In the genomic region with DNA sequence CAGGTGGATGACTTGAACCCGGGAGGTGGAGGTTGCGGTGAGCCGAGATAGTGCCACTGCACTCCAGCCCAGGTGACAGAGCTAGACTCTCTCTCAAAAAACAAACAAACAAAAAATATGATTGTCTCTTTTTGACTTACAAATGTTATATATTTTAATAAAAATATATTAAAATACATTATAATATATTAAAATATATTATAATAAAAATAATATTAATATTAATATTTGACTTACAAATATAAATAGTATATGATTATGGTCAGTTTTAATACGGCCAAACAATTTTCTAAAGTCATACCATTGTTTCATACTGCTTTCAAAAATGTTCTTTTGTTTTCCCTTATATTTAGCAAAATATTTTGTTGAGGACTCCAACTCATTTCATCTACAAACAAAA, we compare ENCODE assay signal across 27 cellular contexts.
"Had no signal": no experiment of that assay in that cellular context is flagged by ENCODE, and none has a peak within 500 bp of the region (broad histone marks: within the 10 kb centered on the region; RNA-seq: fewer than 3 reads in every experiment).

No MANE protein-coding gene starts in this region.

- H3K27me3 Mint-ChIP-seq: activated CD4-positive, alpha-beta T cell treated with anti-CD3 and anti-CD28 coated beads, Interleukin-2, amount 10 ng/mL, durations not matched to agents 24 days and 14 days; activated CD8-positive, alpha-beta T cell treated with anti-CD3 and anti-CD28 coated beads for 36 hours; activated naive CD4-positive, alpha-beta T cell treated with anti-CD3 and anti-CD28 coated beads, Interleukin-2, amount 50 U/mL, for 24 hours; activated naive CD8-positive, alpha-beta T cell treated with anti-CD3 and anti-CD28 coated beads, Interleukin-2, amount 10 ng/mL, durations not matched to agents 7 days and 5 days; activated T-cell treated with anti-CD3 and anti-CD28 coated beads, Interleukin-2, amount 50 U/mL, for 24 hours; central memory CD8-positive, alpha-beta T cell had no signal

- H3K4me1 Mint-ChIP-seq: central memory CD8-positive, alpha-beta T cell had no signal

- H3K36me3 Mint-ChIP-seq: activated naive CD4-positive, alpha-beta T cell treated with anti-CD3 and anti-CD28 coated beads, Interleukin-2, amount 50 U/mL, for 24 hours; activated naive CD8-positive, alpha-beta T cell treated with anti-CD3 and anti-CD28 coated beads, Interleukin-2, amount 10 ng/mL, durations not matched to agents 7 days and 5 days had no signal

- DNase-seq: activated CD4-positive, alpha-beta T cell treated with anti-CD3 and anti-CD28 coated beads, Interleukin-2, amount 10 ng/mL, durations not matched to agents 24 days and 14 days; activated CD4-positive, alpha-beta T cell treated with anti-CD3 and anti-CD28 coated beads, Interleukin-2, amount 50 U/mL, for 4 hours; activated CD8-positive, alpha-beta T cell treated with anti-CD3 and anti-CD28 coated beads for 36 hours; activated gamma-delta T cell; activated naive CD4-positive, alpha-beta T cell treated with Interleukin-2 at 50 U/mL for 16 hours; activated naive CD8-positive, alpha-beta T cell treated with anti-CD3 and anti-CD28 coated beads, Interleukin-2, amount 10 ng/mL, durations not matched to agents 7 days and 5 days; activated T-cell treated with anti-CD3 and anti-CD28 coated beads, Interleukin-2, amount 50 U/mL, for 24 hours; amygdala; MM.1S; MV-4-11; NCI-H1092; NCI-H1436 treated with DMSO at 0.1 percent for 48 hours; NCI-H1694 treated with DMSO at 0.1 percent for 48 hours; NCI-H2029; NCI-H345; NCI-H524 treated with DMSO at 0.1 percent for 48 hours; PC-9; Right ventricle myocardium superior had no signal

- H3K36me3 ChIP-seq: ascending aorta, cardiac muscle cell had no signal

- H3K4me3 ChIP-seq: ascending aorta, cardiac muscle cell, PC-9, SK-N-MC had no signal

- H3K4me3 Mint-ChIP-seq: activated CD4-positive, alpha-beta T cell treated with anti-CD3 and anti-CD28 coated beads, Interleukin-2, amount 10 ng/mL, durations not matched to agents 24 days and 14 days; activated CD8-positive, alpha-beta T cell treated with anti-CD3 and anti-CD28 coated beads for 36 hours; activated naive CD4-positive, alpha-beta T cell treated with anti-CD3 and anti-CD28 coated beads, Interleukin-2, amount 50 U/mL, for 24 hours; activated naive CD8-positive, alpha-beta T cell treated with anti-CD3 and anti-CD28 coated beads, Interleukin-2, amount 10 ng/mL, durations not matched to agents 7 days and 5 days; activated T-cell treated with anti-CD3 and anti-CD28 coated beads, Interleukin-2, amount 50 U/mL, for 24 hours; central memory CD8-positive, alpha-beta T cell; T-helper 1 cell treated with Interleukin-12 subunit alpha and Interleukin-12 subunit beta and Interleukin-4 antibody, amounts not matched to agents 30 μg/mL and 1 μg/mL, for 36 hours; T-helper 2 cell treated with Interferon-gamma antibody and Interleukin-4, amounts not matched to agents 5 μg/mL and 100 μg/mL, for 36 hours had no signal

- H3K9me3 ChIP-seq: ascending aorta had no signal

- H3K27me3 ChIP-seq: ascending aorta, cardiac muscle cell had no signal

- H3K27ac Mint-ChIP-seq: activated CD4-positive, alpha-beta T cell treated with anti-CD3 and anti-CD28 coated beads, Interleukin-2, amount 10 ng/mL, durations not matched to agents 24 days and 14 days; activated CD8-positive, alpha-beta T cell treated with anti-CD3 and anti-CD28 coated beads for 36 hours; activated naive CD4-positive, alpha-beta T cell treated with anti-CD3 and anti-CD28 coated beads, Interleukin-2, amount 50 U/mL, for 24 hours; activated naive CD8-positive, alpha-beta T cell treated with anti-CD3 and anti-CD28 coated beads, Interleukin-2, amount 10 ng/mL, durations not matched to agents 7 days and 5 days; activated T-cell treated with anti-CD3 and anti-CD28 coated beads, Interleukin-2, amount 50 U/mL, for 24 hours; activated T-helper 2 cell treated with anti-CD3 and anti-CD28 coated beads, Interferon-gamma antibody, Interleukin-2, Interleukin-4, amounts not matched to agents 10 μg/mL and 5 μg/mL and 100 μg/mL, durations not matched to agents 14 hours and 24 hours and 36 hours; T-helper 1 cell treated with Interleukin-12 subunit alpha and Interleukin-12 subunit beta and Interleukin-4 antibody, amounts not matched to agents 30 μg/mL and 1 μg/mL, for 36 hours; T-helper 2 cell treated with Interferon-gamma antibody and Interleukin-4, amounts not matched to agents 5 μg/mL and 100 μg/mL, for 36 hours had no signal

- H3K9me3 Mint-ChIP-seq: activated CD8-positive, alpha-beta T cell treated with anti-CD3 and anti-CD28 coated beads for 36 hours; activated naive CD4-positive, alpha-beta T cell treated with anti-CD3 and anti-CD28 coated beads, Interleukin-2, amount 50 U/mL, for 24 hours; activated naive CD8-positive, alpha-beta T cell treated with anti-CD3 and anti-CD28 coated beads, Interleukin-2, amount 10 ng/mL, durations not matched to agents 7 days and 5 days; activated T-cell treated with anti-CD3 and anti-CD28 coated beads, Interleukin-2, amount 50 U/mL, for 24 hours; activated T-helper 2 cell treated with anti-CD3 and anti-CD28 coated beads, Interferon-gamma antibody, Interleukin-2, Interleukin-4, amounts not matched to agents 10 μg/mL and 5 μg/mL and 100 μg/mL, durations not matched to agents 14 hours and 24 hours and 36 hours; central memory CD8-positive, alpha-beta T cell; T-helper 1 cell treated with Interleukin-12 subunit alpha and Interleukin-12 subunit beta and Interleukin-4 antibody, amounts not matched to agents 30 μg/mL and 1 μg/mL, for 36 hours; T-helper 2 cell treated with Interferon-gamma antibody and Interleukin-4, amounts not matched to agents 5 μg/mL and 100 μg/mL, for 36 hours had no signal

- H3K27ac ChIP-seq: ascending aorta, cardiac muscle cell, KMS-11, PC-9, SK-N-MC had no signal
